1 cellular context compared by ENCODE assay signal in the genomic region with DNA sequence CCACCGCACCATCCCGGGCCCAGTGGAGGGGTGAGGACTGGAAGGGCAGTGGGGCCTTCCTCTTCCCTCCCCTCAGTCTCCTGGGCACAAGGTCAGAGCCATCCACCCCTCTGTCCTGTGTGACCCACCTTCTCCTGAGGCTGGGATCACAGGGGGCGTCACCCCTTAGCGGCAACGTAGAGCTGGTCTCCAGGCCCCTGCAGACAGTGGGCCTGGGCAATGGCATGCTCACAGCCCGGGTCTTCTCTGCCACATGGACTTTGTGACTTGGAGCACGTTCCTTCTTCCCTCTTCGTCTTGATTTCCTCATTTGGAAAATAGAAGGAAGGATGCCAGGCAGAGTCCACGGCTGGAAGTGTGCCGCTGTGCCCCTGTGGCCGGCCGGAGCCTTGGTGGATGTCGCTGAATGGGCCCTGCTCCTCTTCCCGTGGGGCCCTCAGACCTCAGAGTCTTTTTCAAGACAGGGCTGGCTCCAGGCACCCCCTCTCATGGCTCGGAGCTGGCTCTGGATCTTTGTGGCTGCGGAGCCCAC.
TF ChIP-seq lines count a peak whose summit lies in the region.

No MANE protein-coding gene starts in this region.

TF ChIP-seq in H1, 55 proteins besides CTCF, POLR2A, EP300 and RAD21:
- no peak for TF ChIP-seq HDAC6 (IDR thresholded peaks at IDR 0.05; ENCODE audit: low read depth, low read length)
- TF ChIP-seq CREB1 (IDR thresholded peaks at IDR 0.05): no peak
- no peak for TF ChIP-seq BRCA1 (IDR thresholded peaks at IDR 0.05; ENCODE audit: low read depth, low read length)
- TF ChIP-seq EZH2 (IDR thresholded peaks at IDR 0.05; ENCODE audit: low read depth, low read length, severe bottlenecking): no peak
- TF ChIP-seq, protein P1, sequence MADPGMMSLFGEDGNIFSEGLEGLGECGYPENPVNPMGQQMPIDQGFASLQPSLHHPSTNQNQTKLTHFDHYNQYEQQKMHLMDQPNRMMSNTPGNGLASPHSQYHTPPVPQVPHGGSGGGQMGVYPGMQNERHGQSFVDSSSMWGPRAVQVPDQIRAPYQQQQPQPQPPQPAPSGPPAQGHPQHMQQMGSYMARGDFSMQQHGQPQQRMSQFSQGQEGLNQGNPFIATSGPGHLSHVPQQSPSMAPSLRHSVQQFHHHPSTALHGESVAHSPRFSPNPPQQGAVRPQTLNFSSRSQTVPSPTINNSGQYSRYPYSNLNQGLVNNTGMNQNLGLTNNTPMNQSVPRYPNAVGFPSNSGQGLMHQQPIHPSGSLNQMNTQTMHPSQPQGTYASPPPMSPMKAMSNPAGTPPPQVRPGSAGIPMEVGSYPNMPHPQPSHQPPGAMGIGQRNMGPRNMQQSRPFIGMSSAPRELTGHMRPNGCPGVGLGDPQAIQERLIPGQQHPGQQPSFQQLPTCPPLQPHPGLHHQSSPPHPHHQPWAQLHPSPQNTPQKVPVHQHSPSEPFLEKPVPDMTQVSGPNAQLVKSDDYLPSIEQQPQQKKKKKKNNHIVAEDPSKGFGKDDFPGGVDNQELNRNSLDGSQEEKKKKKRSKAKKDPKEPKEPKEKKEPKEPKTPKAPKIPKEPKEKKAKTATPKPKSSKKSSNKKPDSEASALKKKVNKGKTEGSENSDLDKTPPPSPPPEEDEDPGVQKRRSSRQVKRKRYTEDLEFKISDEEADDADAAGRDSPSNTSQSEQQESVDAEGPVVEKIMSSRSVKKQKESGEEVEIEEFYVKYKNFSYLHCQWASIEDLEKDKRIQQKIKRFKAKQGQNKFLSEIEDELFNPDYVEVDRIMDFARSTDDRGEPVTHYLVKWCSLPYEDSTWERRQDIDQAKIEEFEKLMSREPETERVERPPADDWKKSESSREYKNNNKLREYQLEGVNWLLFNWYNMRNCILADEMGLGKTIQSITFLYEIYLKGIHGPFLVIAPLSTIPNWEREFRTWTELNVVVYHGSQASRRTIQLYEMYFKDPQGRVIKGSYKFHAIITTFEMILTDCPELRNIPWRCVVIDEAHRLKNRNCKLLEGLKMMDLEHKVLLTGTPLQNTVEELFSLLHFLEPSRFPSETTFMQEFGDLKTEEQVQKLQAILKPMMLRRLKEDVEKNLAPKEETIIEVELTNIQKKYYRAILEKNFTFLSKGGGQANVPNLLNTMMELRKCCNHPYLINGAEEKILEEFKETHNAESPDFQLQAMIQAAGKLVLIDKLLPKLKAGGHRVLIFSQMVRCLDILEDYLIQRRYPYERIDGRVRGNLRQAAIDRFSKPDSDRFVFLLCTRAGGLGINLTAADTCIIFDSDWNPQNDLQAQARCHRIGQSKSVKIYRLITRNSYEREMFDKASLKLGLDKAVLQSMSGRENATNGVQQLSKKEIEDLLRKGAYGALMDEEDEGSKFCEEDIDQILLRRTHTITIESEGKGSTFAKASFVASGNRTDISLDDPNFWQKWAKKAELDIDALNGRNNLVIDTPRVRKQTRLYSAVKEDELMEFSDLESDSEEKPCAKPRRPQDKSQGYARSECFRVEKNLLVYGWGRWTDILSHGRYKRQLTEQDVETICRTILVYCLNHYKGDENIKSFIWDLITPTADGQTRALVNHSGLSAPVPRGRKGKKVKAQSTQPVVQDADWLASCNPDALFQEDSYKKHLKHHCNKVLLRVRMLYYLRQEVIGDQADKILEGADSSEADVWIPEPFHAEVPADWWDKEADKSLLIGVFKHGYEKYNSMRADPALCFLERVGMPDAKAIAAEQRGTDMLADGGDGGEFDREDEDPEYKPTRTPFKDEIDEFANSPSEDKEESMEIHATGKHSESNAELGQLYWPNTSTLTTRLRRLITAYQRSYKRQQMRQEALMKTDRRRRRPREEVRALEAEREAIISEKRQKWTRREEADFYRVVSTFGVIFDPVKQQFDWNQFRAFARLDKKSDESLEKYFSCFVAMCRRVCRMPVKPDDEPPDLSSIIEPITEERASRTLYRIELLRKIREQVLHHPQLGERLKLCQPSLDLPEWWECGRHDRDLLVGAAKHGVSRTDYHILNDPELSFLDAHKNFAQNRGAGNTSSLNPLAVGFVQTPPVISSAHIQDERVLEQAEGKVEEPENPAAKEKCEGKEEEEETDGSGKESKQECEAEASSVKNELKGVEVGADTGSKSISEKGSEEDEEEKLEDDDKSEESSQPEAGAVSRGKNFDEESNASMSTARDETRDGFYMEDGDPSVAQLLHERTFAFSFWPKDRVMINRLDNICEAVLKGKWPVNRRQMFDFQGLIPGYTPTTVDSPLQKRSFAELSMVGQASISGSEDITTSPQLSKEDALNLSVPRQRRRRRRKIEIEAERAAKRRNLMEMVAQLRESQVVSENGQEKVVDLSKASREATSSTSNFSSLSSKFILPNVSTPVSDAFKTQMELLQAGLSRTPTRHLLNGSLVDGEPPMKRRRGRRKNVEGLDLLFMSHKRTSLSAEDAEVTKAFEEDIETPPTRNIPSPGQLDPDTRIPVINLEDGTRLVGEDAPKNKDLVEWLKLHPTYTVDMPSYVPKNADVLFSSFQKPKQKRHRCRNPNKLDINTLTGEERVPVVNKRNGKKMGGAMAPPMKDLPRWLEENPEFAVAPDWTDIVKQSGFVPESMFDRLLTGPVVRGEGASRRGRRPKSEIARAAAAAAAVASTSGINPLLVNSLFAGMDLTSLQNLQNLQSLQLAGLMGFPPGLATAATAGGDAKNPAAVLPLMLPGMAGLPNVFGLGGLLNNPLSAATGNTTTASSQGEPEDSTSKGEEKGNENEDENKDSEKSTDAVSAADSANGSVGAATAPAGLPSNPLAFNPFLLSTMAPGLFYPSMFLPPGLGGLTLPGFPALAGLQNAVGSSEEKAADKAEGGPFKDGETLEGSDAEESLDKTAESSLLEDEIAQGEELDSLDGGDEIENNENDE (IDR thresholded peaks at IDR 0.05; ENCODE audit: insufficient replicate concordance, low read length): no peak
- TF ChIP-seq, protein P2, sequence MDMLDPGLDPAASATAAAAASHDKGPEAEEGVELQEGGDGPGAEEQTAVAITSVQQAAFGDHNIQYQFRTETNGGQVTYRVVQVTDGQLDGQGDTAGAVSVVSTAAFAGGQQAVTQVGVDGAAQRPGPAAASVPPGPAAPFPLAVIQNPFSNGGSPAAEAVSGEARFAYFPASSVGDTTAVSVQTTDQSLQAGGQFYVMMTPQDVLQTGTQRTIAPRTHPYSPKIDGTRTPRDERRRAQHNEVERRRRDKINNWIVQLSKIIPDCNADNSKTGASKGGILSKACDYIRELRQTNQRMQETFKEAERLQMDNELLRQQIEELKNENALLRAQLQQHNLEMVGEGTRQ (IDR thresholded peaks at IDR 0.05; ENCODE audit: low read length): no peak
- no peak for TF ChIP-seq SIX5 (IDR thresholded peaks at IDR 0.05; ENCODE audit: low read depth, low read length)
- no peak for TF ChIP-seq TEAD4 (IDR thresholded peaks at IDR 0.05; ENCODE audit: low read depth, low read length)
- TF ChIP-seq CEBPB (IDR thresholded peaks at IDR 0.05; ENCODE audit: low read depth, low read length): no peak
- TF ChIP-seq TBP (IDR thresholded peaks at IDR 0.05; ENCODE audit: low read depth, low read length): no peak
- no peak for TF ChIP-seq GTF2F1 (IDR thresholded peaks at IDR 0.05; ENCODE audit: borderline replicate concordance, low read depth, low read length)
- no peak for TF ChIP-seq SP1 (IDR thresholded peaks at IDR 0.05; ENCODE audit: low read depth, low read length)
- TF ChIP-seq CHD2 (IDR thresholded peaks at IDR 0.05; ENCODE audit: low read length): no peak
- TF ChIP-seq, protein P3, sequence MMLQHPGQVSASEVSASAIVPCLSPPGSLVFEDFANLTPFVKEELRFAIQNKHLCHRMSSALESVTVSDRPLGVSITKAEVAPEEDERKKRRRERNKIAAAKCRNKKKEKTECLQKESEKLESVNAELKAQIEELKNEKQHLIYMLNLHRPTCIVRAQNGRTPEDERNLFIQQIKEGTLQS (IDR thresholded peaks at IDR 0.05; ENCODE audit: insufficient read depth, low read depth, low read length): no peak
